ENCODE assay signal across 23 cellular contexts in genomic region chr6:80769101-80769500, GRCh38.
DNase-seq lines count a peak whose midpoint lies in the region; ATAC-seq, FAIRE-seq and TF ChIP-seq lines count a peak whose summit lies in the region.
"Had no signal": no experiment of that assay in that cellular context is flagged by ENCODE, and none has a peak within 500 bp of the region (broad histone marks: within the 10 kb centered on the region; RNA-seq: fewer than 3 reads in every experiment).

No MANE protein-coding gene starts in this region.

- POLR2A ChIA-PET in T-cell (lab: Charles Lee) = no interaction called here

- TF ChIP-seq CTCF in cardiac fibroblast (IDR thresholded peaks at IDR 0.05; ENCODE audit: low read depth, low read length) (no peak), prostate gland (IDR thresholded peaks at IDR 0.05) (no peak)

- WGBS in prostate gland = 67% methylated on average over 1 of the region's 1 CpG

- peak; percentile 61 for FAIRE-seq in islet of Langerhans (lab: Jason Lieb, UNC)
- FAIRE-seq: colon, endothelial cell of umbilical vein, G401.6, GM12892 had no signal

- TF ChIP-seq POLR2A in prostate gland (IDR thresholded peaks at IDR 0.05) = no peak

- H3K4me3 ChIP-seq in cardiac fibroblast (replicated peaks in 1 of 2; ENCODE audit: low read depth in 2 of 2, low read length in 2 of 2) (no peak overlapping the region), prostate gland (no peak overlapping the region)
- H3K4me3 ChIP-seq: adrenal gland, suprapubic skin had no signal

- peaks cover 4 to 5% of the 10 kb centered on the region in 2 donors for H3K9me3 Mint-ChIP-seq in effector memory CD8-positive, alpha-beta T cell
- H3K9me3 Mint-ChIP-seq in T-cell = peaks cover 3 to 7% (median 6%) of the 10 kb centered on the region in 3 donors
- H3K9me3 Mint-ChIP-seq: activated T-helper 2 cell treated with anti-CD3 and anti-CD28 coated beads, Interferon-gamma antibody, Interleukin-2, Interleukin-4, amounts not matched to agents 10 μg/mL and 5 μg/mL and 100 μg/mL, durations not matched to agents 14 hours and 24 hours and 36 hours; WTC11 had no signal

- H3K27ac Mint-ChIP-seq in effector memory CD8-positive, alpha-beta T cell = no peak overlapping the region
- no peak overlapping the region for H3K27ac Mint-ChIP-seq in T-cell
- H3K27ac Mint-ChIP-seq: activated CD8-positive, alpha-beta T cell treated with anti-CD3 and anti-CD28 coated beads, Interleukin-2, amount 10 ng/mL, durations not matched to agents 7 days and 5 days; activated T-helper 2 cell treated with anti-CD3 and anti-CD28 coated beads, Interferon-gamma antibody, Interleukin-2, Interleukin-4, amounts not matched to agents 10 μg/mL and 5 μg/mL and 100 μg/mL, durations not matched to agents 14 hours and 24 hours and 36 hours; T-helper 17 cell; WTC11 had no signal

- DNase-seq in AG08395 (ENCODE audit: low spot score) (peak; percentile 50), HCEC 1CT (peak; percentile 75), cardiac fibroblast (ENCODE audit: low read depth in 2 of 2) (peak; percentile 26 to 71), prostate gland (ENCODE audit: low spot score) (no peak), NCI-H748 (lab: John Stamatoyannopoulos, UW; ENCODE audit: unreplicated experiment) (no peak), T-cell (no peak)
- DNase-seq in effector memory CD8-positive, alpha-beta T cell = no peak
- DNase-seq: activated CD8-positive, alpha-beta T cell treated with anti-CD3 and anti-CD28 coated beads, Interleukin-2, amount 10 ng/mL, durations not matched to agents 7 days and 5 days; KBM-7; NCI-H1105; NCI-H526; SIG-M5; stimulated activated CD4-positive, alpha-beta T cell treated with anti-CD3 and anti-CD28 coated beads, Interleukin-4, amount 100 ng/mL, for 24 hours; T-helper 17 cell had no signal

- H3K36me3 ChIP-seq in prostate gland = no peaks in the 10 kb centered on the region
- H3K36me3 ChIP-seq: adrenal gland, suprapubic skin had no signal

- no peak overlapping the region for H3K4me3 Mint-ChIP-seq in effector memory CD8-positive, alpha-beta T cell
- H3K4me3 Mint-ChIP-seq in T-cell = no peak overlapping the region
- H3K4me3 Mint-ChIP-seq: activated CD8-positive, alpha-beta T cell treated with anti-CD3 and anti-CD28 coated beads, Interleukin-2, amount 10 ng/mL, durations not matched to agents 7 days and 5 days; T-helper 17 cell; WTC11 had no signal

- no peaks in the 10 kb centered on the region for H3K27me3 ChIP-seq in prostate gland (replicated peaks; ENCODE audit: insufficient read depth)
- H3K27me3 ChIP-seq: adrenal gland, suprapubic skin had no signal

- no peaks in the 10 kb centered on the region for H3K4me1 Mint-ChIP-seq in effector memory CD8-positive, alpha-beta T cell (ENCODE audit: low read depth in 2 of 2)
- no peaks in the 10 kb centered on the region for H3K4me1 Mint-ChIP-seq in T-cell
- H3K4me1 Mint-ChIP-seq: T-helper 17 cell, WTC11 had no signal

- intact Hi-C loops in prostate gland (cut with DNase I) = no loop called here

- no peak overlapping the region for H3K27ac ChIP-seq in prostate gland
- H3K27ac ChIP-seq: adrenal gland, suprapubic skin had no signal

- no peaks in the 10 kb centered on the region for H3K36me3 Mint-ChIP-seq in effector memory CD8-positive, alpha-beta T cell (ENCODE audit: insufficient read depth)
- H3K36me3 Mint-ChIP-seq in T-cell = no peaks in the 10 kb centered on the region
- H3K36me3 Mint-ChIP-seq: WTC11 had no signal

- CTCF ChIA-PET in T-cell (lab: Charles Lee) = no interaction called here

- H3K27me3 Mint-ChIP-seq in effector memory CD8-positive, alpha-beta T cell = no peaks in the 10 kb centered on the region
- H3K27me3 Mint-ChIP-seq in T-cell = no peaks in the 10 kb centered on the region
- H3K27me3 Mint-ChIP-seq: T-helper 17 cell had no signal

- no peak for ATAC-seq in effector memory CD8-positive, alpha-beta T cell (replicated peaks)
- ATAC-seq in T-cell (replicated peaks in 1 of 4) = no peak
- ATAC-seq: activated CD8-positive, alpha-beta T cell treated with anti-CD3 and anti-CD28 coated beads, Interleukin-2, amount 10 ng/mL, durations not matched to agents 7 days and 5 days; T-helper 17 cell; WTC11 had no signal

- H3K9me3 ChIP-seq in prostate gland = no peaks in the 10 kb centered on the region
- H3K9me3 ChIP-seq: adrenal gland, suprapubic skin had no signal

- no peaks in the 10 kb centered on the region for H3K4me1 ChIP-seq in prostate gland (replicated peaks)
- H3K4me1 ChIP-seq: adrenal gland, suprapubic skin had no signal

Comparison
In these comparisons a context has a peak if more than half of its experiments do, and no peak if none do; other contexts are left out.
1. DNase-seq: peak in AG08395 (single experiment), HCEC 1CT (single experiment) and cardiac fibroblast (2 of 2); none in prostate gland (single experiment), NCI-H748 (single experiment), effector memory CD8-positive, alpha-beta T cell (0 of 3) and T-cell (0 of 34).